In the genomic region with DNA sequence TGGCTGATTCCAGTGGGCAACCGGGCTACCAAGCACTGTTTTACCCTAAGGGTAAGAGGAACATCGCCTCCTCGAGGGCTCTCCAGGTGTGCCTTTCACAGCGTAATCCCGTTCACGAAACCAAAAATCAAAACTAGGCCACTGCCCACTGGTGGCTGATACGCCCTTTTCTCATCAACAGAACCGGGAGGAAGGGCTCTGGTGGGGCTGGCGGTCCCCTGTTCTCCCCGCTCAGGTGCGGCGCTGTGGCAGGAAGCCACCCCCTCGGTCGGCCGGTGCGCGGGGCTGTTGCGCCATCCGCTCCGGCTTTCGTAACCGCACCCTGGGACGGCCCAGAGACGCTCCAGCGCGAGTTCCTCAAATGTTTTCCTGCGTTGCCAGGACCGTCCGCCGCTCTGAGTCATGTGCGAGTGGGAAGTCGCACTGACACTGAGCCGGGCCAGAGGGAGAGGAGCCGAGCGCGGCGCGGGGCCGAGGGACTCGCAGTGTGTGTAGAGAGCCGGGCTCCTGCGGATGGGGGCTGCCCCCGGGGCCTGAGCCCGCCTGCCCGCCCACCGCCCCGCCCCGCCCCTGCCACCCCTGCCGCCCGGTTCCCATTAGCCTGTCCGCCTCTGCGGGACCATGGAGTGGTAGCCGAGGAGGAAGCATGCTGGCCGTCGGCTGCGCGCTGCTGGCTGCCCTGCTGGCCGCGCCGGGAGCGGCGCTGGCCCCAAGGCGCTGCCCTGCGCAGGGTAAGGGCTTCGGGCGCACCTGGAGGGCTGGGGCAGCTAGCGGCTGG, we compare ENCODE assay signal across 8 cellular contexts. TPM values are rescaled to one million over a fixed set of nuclear protein-coding genes. Genes with fewer than 3 reads are reported as not detected.
A peak's percentile ranks its signal among the peaks of the same experiment; 100 is the strongest.
DNase-seq lines count a peak whose midpoint lies in the region; ATAC-seq and TF ChIP-seq lines count a peak whose summit lies in the region.

A gene (plus strand): TSS at position 360 of the 778 bp plus-strand sequence. CDS start 287 bp downstream, at position 647.

- H3K9me2 ChIP-seq in GM23338 (ENCODE audit: insufficient read depth), result no peaks in the 10 kb centered on the region

- peak within 1 kb of the TSS; percentile 87 for H3K4me2 ChIP-seq in GM23338

- H4K20me1 ChIP-seq in GM23338 (replicated peaks; ENCODE audit: insufficient read depth), result no peaks in the 10 kb centered on the region

- peaks cover 42% of the 10 kb centered on the region for H3K27me3 ChIP-seq in GM23338 (ENCODE audit: insufficient read depth)

- no peaks in the 10 kb centered on the region for H3K36me3 ChIP-seq in GM23338 (ENCODE audit: insufficient read depth)

- no peak within 1 kb of the TSS for H3K27ac Mint-ChIP-seq in GM23338

- ATAC-seq in GM23338 (peak; percentile 85), left colon (peak; percentile 85), GM21619 (IDR thresholded peaks at IDR 0.05; ENCODE audit: unreplicated experiment) (no peak)

- H3F3A ChIP-seq in GM23338 (replicated peaks; ENCODE audit: low read depth), result 0 out of 2 replicates have a peak, but pooled peaks cover 6% of the 10 kb centered on the region

- H3K4me3 ChIP-seq in GM23338, result peak within 1 kb of the TSS; percentile 70

- TF ChIP-seq CTCF in GM23338 (conservative IDR thresholded peaks at IDR 0.05; ENCODE audit: low read depth in 2 of 2), result peak; percentile 50 to 71

- peaks cover 19% of the 10 kb centered on the region for H3K4me1 Mint-ChIP-seq in GM23338

- H3K9me3 Mint-ChIP-seq in GM23338, result no peaks in the 10 kb centered on the region

- H2AFZ ChIP-seq in GM23338, result peak within 1 kb of the TSS; percentile 99

- H3K36me3 Mint-ChIP-seq in GM23338 (ENCODE audit: low read depth), result no peaks in the 10 kb centered on the region; the same call in 2 of the 3 replicates

- DNase-seq in DMS153 treated with DMSO at 0.1 percent for 48 hours (lab: John Stamatoyannopoulos, UW; ENCODE audit: unreplicated experiment) (peak; percentile 52), GM23338 (ENCODE audit: low spot score) (peak; percentile 91), NCI-H2107 (lab: John Stamatoyannopoulos, UW) (peak; percentile 18), dermis blood vessel endothelial cell (peak; percentile 91), left colon (peak; percentile 90 to 93)
- DNase-seq in activated CD4-positive, alpha-beta T cell treated with anti-CD3 and anti-CD28 coated beads for 4 hours, result peak; percentile 69 to 74
- peak; percentile 81 for DNase-seq in stimulated activated CD4-positive, alpha-beta T cell treated with anti-CD3 and anti-CD28 coated beads, Interleukin-15, amount 100 ng/mL, for 24 hours

- intact Hi-C loops in left colon (cut with DNase I, micrococcal nuclease), result no loop called here

- peak within 1 kb of the TSS; percentile 76 for H3K4me3 Mint-ChIP-seq in GM23338

- peaks cover 49% of the 10 kb centered on the region for H3K27me3 Mint-ChIP-seq in GM23338 (ENCODE audit: insufficient read depth, low read depth, poor library complexity)

- peaks cover 16% of the 10 kb centered on the region for H3K4me1 ChIP-seq in GM23338 (ENCODE audit: insufficient read depth)

- H3K27ac ChIP-seq in GM23338 (ENCODE audit: low read depth), result no peak within 1 kb of the TSS

- H3K79me2 ChIP-seq in GM23338 (replicated peaks; ENCODE audit: insufficient read depth), result no peaks in the 10 kb centered on the region

TF ChIP-seq in GM23338, 12 proteins besides CTCF, POLR2A, EP300 and RAD21:
- TF ChIP-seq ZNF114 (CRISPR knock-in tag; IDR thresholded peaks at IDR 0.05), result no peak
- no peak for TF ChIP-seq NANOG (IDR thresholded peaks at IDR 0.05; ENCODE audit: borderline replicate concordance)
- no peak for TF ChIP-seq STAT1 (IDR thresholded peaks at IDR 0.05; ENCODE audit: unreplicated experiment)
- peak; percentile 61 for TF ChIP-seq POLR2AphosphoS5 (IDR thresholded peaks at IDR 0.05; ENCODE audit: low read depth)
- TF ChIP-seq, protein P1, sequence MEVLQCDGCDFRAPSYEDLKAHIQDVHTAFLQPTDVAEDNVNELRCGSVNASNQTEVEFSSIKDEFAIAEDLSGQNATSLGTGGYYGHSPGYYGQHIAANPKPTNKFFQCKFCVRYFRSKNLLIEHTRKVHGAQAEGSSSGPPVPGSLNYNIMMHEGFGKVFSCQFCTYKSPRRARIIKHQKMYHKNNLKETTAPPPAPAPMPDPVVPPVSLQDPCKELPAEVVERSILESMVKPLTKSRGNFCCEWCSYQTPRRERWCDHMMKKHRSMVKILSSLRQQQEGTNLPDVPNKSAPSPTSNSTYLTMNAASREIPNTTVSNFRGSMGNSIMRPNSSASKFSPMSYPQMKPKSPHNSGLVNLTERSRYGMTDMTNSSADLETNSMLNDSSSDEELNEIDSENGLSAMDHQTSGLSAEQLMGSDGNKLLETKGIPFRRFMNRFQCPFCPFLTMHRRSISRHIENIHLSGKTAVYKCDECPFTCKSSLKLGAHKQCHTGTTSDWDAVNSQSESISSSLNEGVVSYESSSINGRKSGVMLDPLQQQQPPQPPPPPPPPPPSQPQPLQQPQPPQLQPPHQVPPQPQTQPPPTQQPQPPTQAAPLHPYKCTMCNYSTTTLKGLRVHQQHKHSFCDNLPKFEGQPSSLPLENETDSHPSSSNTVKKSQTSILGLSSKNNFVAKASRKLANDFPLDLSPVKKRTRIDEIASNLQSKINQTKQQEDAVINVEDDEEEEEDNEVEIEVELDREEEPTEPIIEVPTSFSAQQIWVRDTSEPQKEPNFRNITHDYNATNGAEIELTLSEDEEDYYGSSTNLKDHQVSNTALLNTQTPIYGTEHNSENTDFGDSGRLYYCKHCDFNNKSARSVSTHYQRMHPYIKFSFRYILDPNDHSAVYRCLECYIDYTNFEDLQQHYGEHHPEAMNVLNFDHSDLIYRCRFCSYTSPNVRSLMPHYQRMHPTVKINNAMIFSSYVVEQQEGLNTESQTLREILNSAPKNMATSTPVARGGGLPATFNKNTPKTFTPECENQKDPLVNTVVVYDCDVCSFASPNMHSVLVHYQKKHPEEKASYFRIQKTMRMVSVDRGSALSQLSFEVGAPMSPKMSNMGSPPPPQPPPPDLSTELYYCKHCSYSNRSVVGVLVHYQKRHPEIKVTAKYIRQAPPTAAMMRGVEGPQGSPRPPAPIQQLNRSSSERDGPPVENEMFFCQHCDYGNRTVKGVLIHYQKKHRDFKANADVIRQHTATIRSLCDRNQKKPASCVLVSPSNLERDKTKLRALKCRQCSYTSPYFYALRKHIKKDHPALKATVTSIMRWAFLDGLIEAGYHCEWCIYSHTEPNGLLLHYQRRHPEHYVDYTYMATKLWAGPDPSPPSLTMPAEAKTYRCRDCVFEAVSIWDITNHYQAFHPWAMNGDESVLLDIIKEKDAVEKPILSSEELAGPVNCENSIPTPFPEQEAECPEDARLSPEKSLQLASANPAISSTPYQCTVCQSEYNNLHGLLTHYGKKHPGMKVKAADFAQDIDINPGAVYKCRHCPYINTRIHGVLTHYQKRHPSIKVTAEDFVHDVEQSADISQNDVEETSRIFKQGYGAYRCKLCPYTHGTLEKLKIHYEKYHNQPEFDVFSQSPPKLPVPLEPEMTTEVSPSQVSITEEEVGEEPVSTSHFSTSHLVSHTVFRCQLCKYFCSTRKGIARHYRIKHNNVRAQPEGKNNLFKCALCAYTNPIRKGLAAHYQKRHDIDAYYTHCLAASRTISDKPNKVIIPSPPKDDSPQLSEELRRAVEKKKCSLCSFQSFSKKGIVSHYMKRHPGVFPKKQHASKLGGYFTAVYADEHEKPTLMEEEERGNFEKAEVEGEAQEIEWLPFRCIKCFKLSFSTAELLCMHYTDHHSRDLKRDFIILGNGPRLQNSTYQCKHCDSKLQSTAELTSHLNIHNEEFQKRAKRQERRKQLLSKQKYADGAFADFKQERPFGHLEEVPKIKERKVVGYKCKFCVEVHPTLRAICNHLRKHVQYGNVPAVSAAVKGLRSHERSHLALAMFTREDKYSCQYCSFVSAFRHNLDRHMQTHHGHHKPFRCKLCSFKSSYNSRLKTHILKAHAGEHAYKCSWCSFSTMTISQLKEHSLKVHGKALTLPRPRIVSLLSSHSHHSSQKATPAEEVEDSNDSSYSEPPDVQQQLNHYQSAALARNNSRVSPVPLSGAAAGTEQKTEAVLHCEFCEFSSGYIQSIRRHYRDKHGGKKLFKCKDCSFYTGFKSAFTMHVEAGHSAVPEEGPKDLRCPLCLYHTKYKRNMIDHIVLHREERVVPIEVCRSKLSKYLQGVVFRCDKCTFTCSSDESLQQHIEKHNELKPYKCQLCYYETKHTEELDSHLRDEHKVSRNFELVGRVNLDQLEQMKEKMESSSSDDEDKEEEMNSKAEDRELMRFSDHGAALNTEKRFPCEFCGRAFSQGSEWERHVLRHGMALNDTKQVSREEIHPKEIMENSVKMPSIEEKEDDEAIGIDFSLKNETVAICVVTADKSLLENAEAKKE (CRISPR knock-in tag; IDR thresholded peaks at IDR 0.05), result no peak
- TF ChIP-seq, protein P2, sequence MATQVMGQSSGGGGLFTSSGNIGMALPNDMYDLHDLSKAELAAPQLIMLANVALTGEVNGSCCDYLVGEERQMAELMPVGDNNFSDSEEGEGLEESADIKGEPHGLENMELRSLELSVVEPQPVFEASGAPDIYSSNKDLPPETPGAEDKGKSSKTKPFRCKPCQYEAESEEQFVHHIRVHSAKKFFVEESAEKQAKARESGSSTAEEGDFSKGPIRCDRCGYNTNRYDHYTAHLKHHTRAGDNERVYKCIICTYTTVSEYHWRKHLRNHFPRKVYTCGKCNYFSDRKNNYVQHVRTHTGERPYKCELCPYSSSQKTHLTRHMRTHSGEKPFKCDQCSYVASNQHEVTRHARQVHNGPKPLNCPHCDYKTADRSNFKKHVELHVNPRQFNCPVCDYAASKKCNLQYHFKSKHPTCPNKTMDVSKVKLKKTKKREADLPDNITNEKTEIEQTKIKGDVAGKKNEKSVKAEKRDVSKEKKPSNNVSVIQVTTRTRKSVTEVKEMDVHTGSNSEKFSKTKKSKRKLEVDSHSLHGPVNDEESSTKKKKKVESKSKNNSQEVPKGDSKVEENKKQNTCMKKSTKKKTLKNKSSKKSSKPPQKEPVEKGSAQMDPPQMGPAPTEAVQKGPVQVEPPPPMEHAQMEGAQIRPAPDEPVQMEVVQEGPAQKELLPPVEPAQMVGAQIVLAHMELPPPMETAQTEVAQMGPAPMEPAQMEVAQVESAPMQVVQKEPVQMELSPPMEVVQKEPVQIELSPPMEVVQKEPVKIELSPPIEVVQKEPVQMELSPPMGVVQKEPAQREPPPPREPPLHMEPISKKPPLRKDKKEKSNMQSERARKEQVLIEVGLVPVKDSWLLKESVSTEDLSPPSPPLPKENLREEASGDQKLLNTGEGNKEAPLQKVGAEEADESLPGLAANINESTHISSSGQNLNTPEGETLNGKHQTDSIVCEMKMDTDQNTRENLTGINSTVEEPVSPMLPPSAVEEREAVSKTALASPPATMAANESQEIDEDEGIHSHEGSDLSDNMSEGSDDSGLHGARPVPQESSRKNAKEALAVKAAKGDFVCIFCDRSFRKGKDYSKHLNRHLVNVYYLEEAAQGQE (IDR thresholded peaks at IDR 0.05; ENCODE audit: unreplicated experiment), result no peak
- peak; percentile 34; the same call in 1 of the 2 replicates for TF ChIP-seq CREB1 (CRISPR knock-in tag; IDR thresholded peaks at IDR 0.05; ENCODE audit: low read depth)

RNA-seq across cellular contexts. Expression of the gene that starts here (rescaled TPM):
- 3.2 and 13.8 TPM in 2 replicates for total RNA-seq in GM23338 (2014; rRNA removed; shearing (Covaris generic))
- polyA plus RNA-seq in GM23338 (2016; fragmentation: Nextera tagmentation; extraction: Ambion mirVana), result 1.0 and 1.2 TPM in 2 replicates
- total RNA-seq in dermis blood vessel endothelial cell, result 23.3 and 25.2 TPM in 2 replicates
- 10 to 100 TPM; 32.9 to 51.4 TPM for total RNA-seq in left colon

Comparison
In these comparisons a context has a peak if more than half of its experiments do, and no peak if none do; other contexts are left out.
1. DNase-seq: peak in every context shown above with its lines; median percentile 92 in left colon; 91 in GM23338; 91 in dermis blood vessel endothelial cell; 81 in stimulated activated CD4-positive, alpha-beta T cell treated with anti-CD3 and anti-CD28 coated beads, Interleukin-15, amount 100 ng/mL, for 24 hours; 72 in activated CD4-positive, alpha-beta T cell treated with anti-CD3 and anti-CD28 coated beads for 4 hours; 52 in DMS153 treated with DMSO at 0.1 percent for 48 hours; 18 in NCI-H2107.